Comparison of ENCODE assay signal across 8 cellular contexts in genomic region chr10:13347235-13348156, GRCh38. TPM values are rescaled to one million over a fixed set of nuclear protein-coding genes. Genes with fewer than 3 reads are reported as not detected.
DNase-seq lines count a peak whose midpoint lies in the region; ATAC-seq, FAIRE-seq and TF ChIP-seq lines count a peak whose summit lies in the region.

No MANE protein-coding gene starts in this region.

- H3K9me3 Mint-ChIP-seq in nephron progenitor cell: no peaks in the 10 kb centered on the region
- no peaks in the 10 kb centered on the region for H3K9me3 Mint-ChIP-seq in stimulated activated naive CD8-positive, alpha-beta T cell treated with anti-CD3 and anti-CD28 coated beads, Interleukin-15, Interleukin-2, amounts not matched to agents 100 ng/mL and 50 ng/mL, for 24 hours

- H3K4me3 ChIP-seq in fibroblast of the aortic adventitia (ENCODE audit: low read depth, low read length): peak overlapping the region; percentile 78

- peaks cover 29% of the 10 kb centered on the region for H3K27me3 Mint-ChIP-seq in nephron progenitor cell (ENCODE audit: low read depth, poor library complexity)
- no peaks in the 10 kb centered on the region for H3K27me3 Mint-ChIP-seq in stimulated activated naive CD8-positive, alpha-beta T cell treated with anti-CD3 and anti-CD28 coated beads, Interleukin-15, Interleukin-2, amounts not matched to agents 100 ng/mL and 50 ng/mL, for 24 hours

- peak; percentile 20 for ATAC-seq in GM19468 (IDR thresholded peaks at IDR 0.05; ENCODE audit: extremely low read depth, unreplicated experiment)

- H3K36me3 Mint-ChIP-seq in nephron progenitor cell (ENCODE audit: low read depth): peaks cover 30% of the 10 kb centered on the region
- H3K36me3 Mint-ChIP-seq in stimulated activated naive CD8-positive, alpha-beta T cell treated with anti-CD3 and anti-CD28 coated beads, Interleukin-15, Interleukin-2, amounts not matched to agents 100 ng/mL and 50 ng/mL, for 24 hours (ENCODE audit: low read depth): peaks cover 28% of the 10 kb centered on the region

- DNase-seq in COLO668 (lab: John Stamatoyannopoulos, UW; ENCODE audit: unreplicated experiment) (peak; percentile 84), HTR-8/SVneo (ENCODE audit: insufficient read length, low spot score) (peak; percentile 37), RPMI7951 (ENCODE audit: low read depth) (peak; percentile 77), fibroblast of the aortic adventitia (ENCODE audit: low read depth) (peak; percentile 60), nephron progenitor cell (peak; percentile 82)
- peak; percentile 70 for DNase-seq in activated effector memory CD4-positive, alpha-beta T cell treated with Interleukin-2 at 50 U/mL for 16 hours

- TF ChIP-seq CTCF in fibroblast of the aortic adventitia (IDR thresholded peaks at IDR 0.05; ENCODE audit: insufficient read depth, low read length) (no peak), nephron progenitor cell (IDR thresholded peaks at IDR 0.05) (no peak)

- H3K4me3 Mint-ChIP-seq in nephron progenitor cell: peak overlapping the region; percentile 89
- H3K4me3 Mint-ChIP-seq in stimulated activated naive CD8-positive, alpha-beta T cell treated with anti-CD3 and anti-CD28 coated beads, Interleukin-15, Interleukin-2, amounts not matched to agents 100 ng/mL and 50 ng/mL, for 24 hours: peak overlapping the region; percentile 89

- peaks cover 68% of the 10 kb centered on the region for H3K4me1 Mint-ChIP-seq in nephron progenitor cell
- H3K4me1 Mint-ChIP-seq in stimulated activated naive CD8-positive, alpha-beta T cell treated with anti-CD3 and anti-CD28 coated beads, Interleukin-15, Interleukin-2, amounts not matched to agents 100 ng/mL and 50 ng/mL, for 24 hours (ENCODE audit: low read depth): peaks cover 59% of the 10 kb centered on the region

- no peak overlapping the region for H3K27ac Mint-ChIP-seq in nephron progenitor cell
- peak overlapping the region; percentile 89 for H3K27ac Mint-ChIP-seq in stimulated activated naive CD8-positive, alpha-beta T cell treated with anti-CD3 and anti-CD28 coated beads, Interleukin-15, Interleukin-2, amounts not matched to agents 100 ng/mL and 50 ng/mL, for 24 hours

- FAIRE-seq in HTR-8/SVneo (lab: Jason Lieb, UNC): no peak

RNA-seq across cellular contexts. Expression of gene SEPHS1, which starts 0.6 kb away (rescaled TPM):
- total RNA-seq in RPMI7951 (2014; rRNA removed; shearing (Covaris generic)): 60.7 and 65.6 TPM in 2 replicates
- 9.8 and 35.2 TPM in 2 replicates for total RNA-seq in fibroblast of the aortic adventitia (ENCODE audit: low replicate concordance)

RNA-seq across cellular contexts. Expression of gene PHYH, which starts 47.6 kb away (rescaled TPM):
- total RNA-seq in RPMI7951 (2014; rRNA removed; shearing (Covaris generic)): 27.8 and 30.2 TPM in 2 replicates
- total RNA-seq in fibroblast of the aortic adventitia (ENCODE audit: low replicate concordance): 25.3 and 26.0 TPM in 2 replicates

Comparison
In these comparisons a context has a peak if more than half of its experiments do, and no peak if none do; other contexts are left out.
1. Peak in every context shown above with its lines: DNase-seq, ATAC-seq and H3K4me3 ChIP-seq.